In the genomic region with DNA sequence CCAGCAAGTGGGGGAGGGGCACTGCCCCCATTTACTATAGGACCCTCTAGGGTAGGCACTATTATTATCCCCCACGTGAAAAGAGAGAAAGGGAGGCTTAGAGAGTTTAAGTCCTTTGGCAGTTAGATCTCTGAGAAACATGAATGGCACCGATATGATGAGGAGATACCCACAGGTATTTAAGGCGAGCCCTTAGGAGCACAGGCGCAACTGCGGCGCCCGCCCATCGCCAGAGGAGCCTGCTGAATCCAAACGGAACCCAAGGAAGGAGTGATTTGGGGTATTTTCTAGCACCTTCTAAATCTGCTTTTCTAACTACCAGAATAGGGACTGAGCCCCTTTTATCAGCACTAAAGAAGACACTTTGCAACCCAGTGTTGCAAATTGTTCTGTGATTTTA, we compare ENCODE assay signal across 5 cellular contexts. TPM values are rescaled to one million over a fixed set of nuclear protein-coding genes. Genes with fewer than 3 reads are reported as not detected.
"Had no signal": no experiment of that assay in that cellular context is flagged by ENCODE, and none has a peak within 500 bp of the region (broad histone marks: within the 10 kb centered on the region; RNA-seq: fewer than 3 reads in every experiment).

No MANE protein-coding gene starts in this region.

RNA-seq across cellular contexts. Expression of a gene that starts 0.6 kb away (rescaled TPM):
- total RNA-seq: GM23338, H1, HT-29, IMR-90 had no signal
- polyA plus RNA-seq: IMR-90 had no signal

RNA-seq across cellular contexts. Expression of a gene that starts 11.3 kb away (rescaled TPM):
- total RNA-seq: H1, H9, HT-29, IMR-90 had no signal
- polyA plus RNA-seq: H1, IMR-90 had no signal
